Comparison of ENCODE assay signal across 1 cellular context in the genomic region with DNA sequence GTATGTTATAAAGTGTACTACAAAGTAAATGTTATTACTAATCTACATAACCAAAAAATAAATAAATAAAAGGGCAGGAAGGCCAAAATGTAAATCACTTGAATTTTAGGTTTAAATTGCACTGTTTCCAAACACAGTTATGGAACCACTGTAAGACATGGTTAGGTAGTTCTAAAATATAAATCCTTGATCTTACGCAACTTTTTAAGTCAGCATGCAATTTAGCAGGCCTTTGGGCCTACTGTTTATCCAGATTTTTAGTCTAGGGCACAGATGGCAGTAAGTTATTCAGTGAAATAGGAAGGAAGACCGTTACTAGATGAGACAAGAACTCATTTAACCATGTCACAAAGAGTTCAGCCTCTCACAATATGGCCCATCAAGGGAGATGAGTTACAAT.
A peak's percentile ranks its signal among the peaks of the same experiment; 100 is the strongest.
TF ChIP-seq lines count a peak whose summit lies in the region.

No MANE protein-coding gene starts in this region.

TF ChIP-seq in IMR-90, 13 proteins besides CTCF, POLR2A, EP300 and RAD21 (continued from another document):
- TF ChIP-seq, protein P1, sequence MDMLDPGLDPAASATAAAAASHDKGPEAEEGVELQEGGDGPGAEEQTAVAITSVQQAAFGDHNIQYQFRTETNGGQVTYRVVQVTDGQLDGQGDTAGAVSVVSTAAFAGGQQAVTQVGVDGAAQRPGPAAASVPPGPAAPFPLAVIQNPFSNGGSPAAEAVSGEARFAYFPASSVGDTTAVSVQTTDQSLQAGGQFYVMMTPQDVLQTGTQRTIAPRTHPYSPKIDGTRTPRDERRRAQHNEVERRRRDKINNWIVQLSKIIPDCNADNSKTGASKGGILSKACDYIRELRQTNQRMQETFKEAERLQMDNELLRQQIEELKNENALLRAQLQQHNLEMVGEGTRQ (IDR thresholded peaks at IDR 0.05; ENCODE audit: low read depth, low read length): no peak
- TF ChIP-seq CEBPB (IDR thresholded peaks at IDR 0.05; ENCODE audit: low read depth, low read length) (peak; percentile 77), MAFK (IDR thresholded peaks at IDR 0.05; ENCODE audit: low read depth, low read length) (no peak)
